Comparison of ENCODE assay signal across 20 cellular contexts in the genomic region with DNA sequence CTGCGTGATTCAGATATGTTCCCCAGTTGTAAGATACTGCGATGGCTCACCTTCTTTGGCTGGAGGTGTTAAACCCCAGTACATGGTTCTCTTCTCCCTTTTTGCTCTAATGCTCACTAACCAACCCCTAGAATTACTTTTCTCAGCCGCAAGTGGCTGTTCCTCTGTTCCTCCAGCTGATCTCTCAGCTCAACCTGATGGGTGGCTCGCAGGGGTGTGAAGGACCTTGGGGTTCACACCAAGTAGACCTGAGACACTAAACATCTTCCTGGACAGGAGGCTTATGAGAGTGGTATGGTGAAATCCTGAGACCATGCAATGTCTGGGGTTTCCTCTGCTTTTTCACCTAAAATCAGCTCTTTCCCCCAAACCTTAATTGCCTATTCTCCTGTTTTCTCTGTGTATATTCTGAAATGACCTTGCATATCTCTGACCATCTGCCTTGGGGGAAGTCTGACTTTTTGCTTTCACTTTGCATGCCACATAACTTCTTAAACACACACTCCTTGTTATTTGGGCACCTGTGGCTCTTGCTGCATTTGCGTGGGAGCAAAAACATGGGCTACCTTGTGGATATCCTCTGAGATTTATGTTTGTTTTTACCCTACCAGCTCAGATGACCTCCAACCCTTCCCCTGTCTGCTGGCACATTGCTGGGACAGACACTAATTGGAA. TPM values are rescaled to one million over a fixed set of nuclear protein-coding genes. Genes with fewer than 3 reads are reported as not detected.
DNase-seq lines count a peak whose midpoint lies in the region; ATAC-seq, FAIRE-seq and TF ChIP-seq lines count a peak whose summit lies in the region.
"Had no signal": no experiment of that assay in that cellular context is flagged by ENCODE, and none has a peak within 500 bp of the region (broad histone marks: within the 10 kb centered on the region; RNA-seq: fewer than 3 reads in every experiment).

No MANE protein-coding gene starts in this region.

- peaks cover 34% of the 10 kb centered on the region for H3K4me1 Mint-ChIP-seq in CD14-positive monocyte
- peaks cover 1% of the 10 kb centered on the region for H3K4me1 Mint-ChIP-seq in progenitor cell of endocrine pancreas (ENCODE audit: low read depth)
- H3K4me1 Mint-ChIP-seq in naive thymus-derived CD4-positive, alpha-beta T cell: peaks cover 4 to 14% (median 6%) of the 10 kb centered on the region in 7 donors

- no peak overlapping the region for H3K27ac ChIP-seq in naive thymus-derived CD4-positive, alpha-beta T cell (ENCODE audit: low read depth, low read length)

- H3K4me1 ChIP-seq in naive thymus-derived CD4-positive, alpha-beta T cell (ENCODE audit: control insufficient read depth in 2 of 2, insufficient read depth in 2 of 2, low read length in 2 of 2): peaks cover 0 to 3% of the 10 kb centered on the region in 2 donors

- no peaks in the 10 kb centered on the region for H3K9me3 ChIP-seq in naive thymus-derived CD4-positive, alpha-beta T cell (ENCODE audit: control insufficient read depth in 2 of 3, low read length in 3 of 3)

- peak overlapping the region; percentile 11 to 28 for H3K4me3 Mint-ChIP-seq in CD14-positive monocyte
- no peak overlapping the region for H3K4me3 Mint-ChIP-seq in progenitor cell of endocrine pancreas (ENCODE audit: low read depth)
- H3K4me3 Mint-ChIP-seq in naive thymus-derived CD4-positive, alpha-beta T cell: no peak overlapping the region
- H3K4me3 Mint-ChIP-seq: CD4-positive, alpha-beta memory T cell had no signal

- peaks cover 3 to 13% (median 8%) of the 10 kb centered on the region in 3 donors for H3K27me3 Mint-ChIP-seq in CD14-positive monocyte (ENCODE audit: low read depth in 3 of 3)
- peaks cover 67% of the 10 kb centered on the region for H3K27me3 Mint-ChIP-seq in progenitor cell of endocrine pancreas
- H3K27me3 Mint-ChIP-seq in naive thymus-derived CD4-positive, alpha-beta T cell: peaks cover 0 to 54% (median 7%) of the 10 kb centered on the region in 5 donors

- no peaks in the 10 kb centered on the region for H3K36me3 ChIP-seq in naive thymus-derived CD4-positive, alpha-beta T cell (ENCODE audit: control insufficient read depth in 2 of 3, insufficient read depth in 3 of 3, low read length in 3 of 3)

- CTCF ChIA-PET in naive thymus-derived CD4-positive, alpha-beta T cell (lab: Charles Lee): no interaction called here

- H3K27ac Mint-ChIP-seq in CD14-positive monocyte (no peak overlapping the region), progenitor cell of endocrine pancreas (no peak overlapping the region)
- H3K27ac Mint-ChIP-seq in naive thymus-derived CD4-positive, alpha-beta T cell: no peak overlapping the region
- H3K27ac Mint-ChIP-seq: CD4-positive, alpha-beta memory T cell had no signal

- no peak overlapping the region for H3K4me3 ChIP-seq in naive thymus-derived CD4-positive, alpha-beta T cell (ENCODE audit: low read length)
- H3K4me3 ChIP-seq: K562 had no signal

- H3K36me3 Mint-ChIP-seq in CD14-positive monocyte (no peaks in the 10 kb centered on the region), progenitor cell of endocrine pancreas (ENCODE audit: insufficient read depth) (no peaks in the 10 kb centered on the region)
- no peaks in the 10 kb centered on the region for H3K36me3 Mint-ChIP-seq in naive thymus-derived CD4-positive, alpha-beta T cell
- H3K36me3 Mint-ChIP-seq: CD4-positive, alpha-beta memory T cell had no signal

- no peak for DNase-seq in CD14-positive monocyte (ENCODE audit: low spot score)
- DNase-seq in GM19239 (ENCODE audit: insufficient read length, low spot score): no peak
- DNase-seq in RPMI8226: peak; percentile 17
- no peak for DNase-seq in NOMO-1 (lab: John Stamatoyannopoulos, UW; ENCODE audit: unreplicated experiment in 2 of 2)
- DNase-seq in progenitor cell of endocrine pancreas (ENCODE audit: low spot score, unreplicated experiment): no peak
- DNase-seq in naive thymus-derived CD4-positive, alpha-beta T cell: no peak
- no peak for DNase-seq in SKM-1 treated with dmso at 0.1 percent for 144 hours (lab: John Stamatoyannopoulos, UW; ENCODE audit: unreplicated experiment)
- DNase-seq: AML-193; CD4-positive, alpha-beta memory T cell; NCI-H1048; NCI-H146; NCI-H2081 treated with DMSO at 0.1 percent for 48 hours; NCI-H2227 treated with DMSO at 0.1 percent for 48 hours; NCI-H526; SIG-M5; T-helper 2 cell had no signal

- intact Hi-C loops in CD14-positive monocyte (cut with micrococcal nuclease): loop anchor here in 1 of 2 donors (10.0 kb wide), 2 partner anchors 69 to 199 kb away; no protein-coding TSS in a partner anchor
- intact Hi-C loops in naive thymus-derived CD4-positive, alpha-beta T cell (cut with micrococcal nuclease): loop anchor here in 1 of 2 donors (1.0 kb wide), 1 partner anchor 63 kb away; no protein-coding TSS in a partner anchor

- H3K27me3 ChIP-seq in naive thymus-derived CD4-positive, alpha-beta T cell (ENCODE audit: control insufficient read depth in 2 of 2, insufficient read depth in 2 of 2, low read length in 2 of 2): no peaks in the 10 kb centered on the region

- FAIRE-seq in GM19239 (lab: Jason Lieb, UNC): peak; percentile 44
- FAIRE-seq: K562, RCC 7860 had no signal

- H3K9me3 Mint-ChIP-seq in CD14-positive monocyte: peaks cover 0 to 5% (median under 1%) of the 10 kb centered on the region in 7 donors
- peaks cover 3% of the 10 kb centered on the region for H3K9me3 Mint-ChIP-seq in progenitor cell of endocrine pancreas (ENCODE audit: low read depth)
- H3K9me3 Mint-ChIP-seq in naive thymus-derived CD4-positive, alpha-beta T cell: peaks cover 0 to 2% (median 0%) of the 10 kb centered on the region in 11 donors
- H3K9me3 Mint-ChIP-seq: CD4-positive, alpha-beta memory T cell had no signal

- POLR2A ChIA-PET in naive thymus-derived CD4-positive, alpha-beta T cell (lab: Charles Lee): interaction anchor here (0.6 kb wide), 1 partner anchor 596 kb away, joined by 3 read pairs; no protein-coding TSS in a partner anchor

- TF ChIP-seq CTCF in CD14-positive monocyte (IDR thresholded peaks at IDR 0.05): no peak
- TF ChIP-seq CTCF in progenitor cell of endocrine pancreas (IDR thresholded peaks at IDR 0.05; ENCODE audit: unreplicated experiment): no peak

- peak; percentile 51 for ATAC-seq in HG02943 (IDR thresholded peaks at IDR 0.05; ENCODE audit: low read depth, unreplicated experiment)
- ATAC-seq in naive thymus-derived CD4-positive, alpha-beta T cell: no peak
- ATAC-seq: K562 had no signal

RNA-seq across cellular contexts. Expression of a gene that starts 15.9 kb away (rescaled TPM):
- not detected for polyA plus RNA-seq in CD14-positive monocyte
- total RNA-seq in progenitor cell of endocrine pancreas: not detected in 2 replicates
- not detected for total RNA-seq in naive thymus-derived CD4-positive, alpha-beta T cell
- not detected for polyA plus RNA-seq in naive thymus-derived CD4-positive, alpha-beta T cell
- total RNA-seq: CD4-positive, alpha-beta memory T cell; H4; K562 had no signal
- polyA plus RNA-seq: CD4-positive, alpha-beta memory T cell; K562 had no signal

RNA-seq across cellular contexts. Expression of a gene that starts 27.7 kb away (rescaled TPM):
- not detected for polyA plus RNA-seq in CD14-positive monocyte
- not detected in 2 replicates for total RNA-seq in progenitor cell of endocrine pancreas
- total RNA-seq in naive thymus-derived CD4-positive, alpha-beta T cell: not detected
- not detected for polyA plus RNA-seq in naive thymus-derived CD4-positive, alpha-beta T cell
- total RNA-seq: CD4-positive, alpha-beta memory T cell; H4; K562 had no signal
- polyA plus RNA-seq: CD4-positive, alpha-beta memory T cell; K562 had no signal

RNA-seq across cellular contexts. Expression of a gene that starts 38.6 kb away (rescaled TPM):
- not detected for polyA plus RNA-seq in CD14-positive monocyte
- not detected in 2 replicates for total RNA-seq in progenitor cell of endocrine pancreas
- total RNA-seq in naive thymus-derived CD4-positive, alpha-beta T cell: not detected
- polyA plus RNA-seq in naive thymus-derived CD4-positive, alpha-beta T cell: not detected
- total RNA-seq: CD4-positive, alpha-beta memory T cell; H4; K562 had no signal
- polyA plus RNA-seq: CD4-positive, alpha-beta memory T cell; K562 had no signal

RNA-seq across cellular contexts. Expression of a gene that starts 48.7 kb away (rescaled TPM):
- not detected for polyA plus RNA-seq in CD14-positive monocyte
- not detected in 2 replicates for total RNA-seq in progenitor cell of endocrine pancreas
- not detected for total RNA-seq in naive thymus-derived CD4-positive, alpha-beta T cell
- not detected for polyA plus RNA-seq in naive thymus-derived CD4-positive, alpha-beta T cell
- total RNA-seq: CD4-positive, alpha-beta memory T cell; H4; K562 had no signal
- polyA plus RNA-seq: CD4-positive, alpha-beta memory T cell; K562 had no signal

RNA-seq across cellular contexts. Expression of a gene that starts 49.4 kb away (rescaled TPM):
- not detected for polyA plus RNA-seq in CD14-positive monocyte
- total RNA-seq in progenitor cell of endocrine pancreas: not detected in 2 replicates
- not detected for total RNA-seq in naive thymus-derived CD4-positive, alpha-beta T cell
- not detected for polyA plus RNA-seq in naive thymus-derived CD4-positive, alpha-beta T cell
- total RNA-seq: CD4-positive, alpha-beta memory T cell; H4; K562 had no signal
- polyA plus RNA-seq: CD4-positive, alpha-beta memory T cell; K562 had no signal

Comparison
In these comparisons a context has a peak if more than half of its experiments do, and no peak if none do; other contexts are left out.
1. H3K4me3 Mint-ChIP-seq: peak in CD14-positive monocyte (2 of 2); none in progenitor cell of endocrine pancreas (single experiment) and naive thymus-derived CD4-positive, alpha-beta T cell (0 of 10).